Comparison of ENCODE assay signal across 13 cellular contexts in genomic region chr4:75654905-75655304, GRCh38. TPM values are rescaled to one million over a fixed set of nuclear protein-coding genes. Genes with fewer than 3 reads are reported as not detected.
DNase-seq lines count a peak whose midpoint lies in the region; ATAC-seq and TF ChIP-seq lines count a peak whose summit lies in the region.
"Had no signal": no experiment of that assay in that cellular context is flagged by ENCODE, and none has a peak within 500 bp of the region (broad histone marks: within the 10 kb centered on the region; RNA-seq: fewer than 3 reads in every experiment).

No MANE protein-coding gene starts in this region.

- no peak for TF ChIP-seq CTCF in nephron progenitor cell (IDR thresholded peaks at IDR 0.05)

- peaks cover 70% of the 10 kb centered on the region for H3K36me3 Mint-ChIP-seq in activated CD4-positive, alpha-beta T cell treated with anti-CD3 and anti-CD28 coated beads, Interleukin-2, amount 10 ng/mL, durations not matched to agents 7 days and 5 days (ENCODE audit: low read depth)
- H3K36me3 Mint-ChIP-seq in activated naive CD4-positive, alpha-beta T cell treated with anti-CD3 and anti-CD28 coated beads, Interleukin-2, amount 50 U/mL, for 72 hours: peaks cover 8 to 45% of the 10 kb centered on the region in 2 donors
- peaks cover 62% of the 10 kb centered on the region for H3K36me3 Mint-ChIP-seq in nephron progenitor cell (ENCODE audit: low read depth)

- no peaks in the 10 kb centered on the region for H3K9me3 Mint-ChIP-seq in activated CD4-positive, alpha-beta T cell treated with anti-CD3 and anti-CD28 coated beads, Interleukin-2, amount 10 ng/mL, durations not matched to agents 7 days and 5 days
- H3K9me3 Mint-ChIP-seq in activated naive CD4-positive, alpha-beta T cell treated with anti-CD3 and anti-CD28 coated beads, Interleukin-2, amount 50 U/mL, for 72 hours: no peaks in the 10 kb centered on the region
- H3K9me3 Mint-ChIP-seq in nephron progenitor cell: no peaks in the 10 kb centered on the region

- DNase-seq in activated CD4-positive, alpha-beta T cell treated with anti-CD3 and anti-CD28 coated beads, Interleukin-2, amount 10 ng/mL, durations not matched to agents 7 days and 5 days: peak; percentile 55
- no peak for DNase-seq in activated CD4-positive, alpha-beta T cell treated with anti-CD3 and anti-CD28 coated beads, Interleukin-2, amount 50 U/mL, for 48 hours
- peak; percentile 62 for DNase-seq in Jurkat, Clone E6-1 (ENCODE audit: low read depth, low spot score)
- no peak for DNase-seq in activated naive CD4-positive, alpha-beta T cell treated with anti-CD3 and anti-CD28 coated beads, Interleukin-2, amount 50 U/mL, for 72 hours (ENCODE audit: low spot score in 2 of 2)
- DNase-seq in nephron progenitor cell (no peak), NCI-H2196 (lab: John Stamatoyannopoulos, UW; ENCODE audit: unreplicated experiment) (no peak), NOMO-1 treated with dmso at 0.1 percent for 144 hours (lab: John Stamatoyannopoulos, UW; ENCODE audit: unreplicated experiment) (no peak), mesenteric fat pad (ENCODE audit: low spot score) (no peak)
- DNase-seq: activated CD8-positive, alpha-beta memory T cell treated with anti-CD3 and anti-CD28 coated beads, Interleukin-2, amount 50 U/mL, for 48 hours; gastrocnemius medialis; left ventricle myocardium superior; NCI-H774; stomach had no signal

- peaks cover 78% of the 10 kb centered on the region for H3K4me1 Mint-ChIP-seq in activated CD4-positive, alpha-beta T cell treated with anti-CD3 and anti-CD28 coated beads, Interleukin-2, amount 10 ng/mL, durations not matched to agents 7 days and 5 days
- no peaks in the 10 kb centered on the region for H3K4me1 Mint-ChIP-seq in nephron progenitor cell

- CTCF ChIA-PET in activated CD4-positive, alpha-beta T cell treated with anti-CD3 and anti-CD28 coated beads, Interleukin-2, amount 10 ng/mL, durations not matched to agents 7 days and 5 days (lab: Charles Lee): interaction anchor here (1.0 to 2.4 kb wide), 5 partner anchors 11 to 72 kb away, joined by 3 to 9 read pairs (median 3); partner anchors contain the start of gene USO1

- H3K4me3 ChIP-seq in Jurkat, Clone E6-1 (ENCODE audit: low read length): no peak overlapping the region
- H3K4me3 ChIP-seq: gastrocnemius medialis, stomach had no signal

- peak; percentile 63 to 70 for ATAC-seq in activated naive CD4-positive, alpha-beta T cell treated with anti-CD3 and anti-CD28 coated beads, Interleukin-2, amount 50 U/mL, for 72 hours
- ATAC-seq: gastrocnemius medialis, left ventricle myocardium superior had no signal

- peak overlapping the region; percentile 33 for H3K4me3 Mint-ChIP-seq in activated CD4-positive, alpha-beta T cell treated with anti-CD3 and anti-CD28 coated beads, Interleukin-2, amount 10 ng/mL, durations not matched to agents 7 days and 5 days
- no peak overlapping the region for H3K4me3 Mint-ChIP-seq in nephron progenitor cell

- H3K27me3 Mint-ChIP-seq in activated CD4-positive, alpha-beta T cell treated with anti-CD3 and anti-CD28 coated beads, Interleukin-2, amount 10 ng/mL, durations not matched to agents 7 days and 5 days: no peaks in the 10 kb centered on the region
- no peaks in the 10 kb centered on the region for H3K27me3 Mint-ChIP-seq in nephron progenitor cell (ENCODE audit: low read depth, poor library complexity)

- peak overlapping the region; percentile 92 for H3K27ac Mint-ChIP-seq in activated CD4-positive, alpha-beta T cell treated with anti-CD3 and anti-CD28 coated beads, Interleukin-2, amount 10 ng/mL, durations not matched to agents 7 days and 5 days
- peak overlapping the region; percentile 77 to 89 for H3K27ac Mint-ChIP-seq in activated naive CD4-positive, alpha-beta T cell treated with anti-CD3 and anti-CD28 coated beads, Interleukin-2, amount 50 U/mL, for 72 hours
- peak overlapping the region; percentile 29 for H3K27ac Mint-ChIP-seq in nephron progenitor cell

- POLR2A ChIA-PET in activated CD4-positive, alpha-beta T cell treated with anti-CD3 and anti-CD28 coated beads, Interleukin-2, amount 10 ng/mL, durations not matched to agents 7 days and 5 days (lab: Charles Lee): interaction anchor here (0.8 kb wide), 1 partner anchor 165 kb away, joined by 6 read pairs; no protein-coding TSS in a partner anchor

RNA-seq across cellular contexts. Expression of gene G3BP2, which starts 18.3 kb away (rescaled TPM):
- 100 to 1,000 TPM; 135 to 137 TPM for total RNA-seq in activated CD4-positive, alpha-beta T cell treated with anti-CD3 and anti-CD28 coated beads, Interleukin-2, amount 10 ng/mL, durations not matched to agents 7 days and 5 days
- polyA plus RNA-seq in Jurkat, Clone E6-1 (2012; ENCODE audit: insufficient read depth, insufficient read length): 101 TPM
- total RNA-seq in activated naive CD4-positive, alpha-beta T cell treated with anti-CD3 and anti-CD28 coated beads, Interleukin-2, amount 50 U/mL, for 72 hours: 100 to 1,000 TPM; 118 to 122 TPM
- 72.6 TPM for total RNA-seq in mesenteric fat pad

RNA-seq across cellular contexts. Expression of gene CDKL2, which starts 24.6 kb away (rescaled TPM):
- total RNA-seq in activated CD4-positive, alpha-beta T cell treated with anti-CD3 and anti-CD28 coated beads, Interleukin-2, amount 10 ng/mL, durations not matched to agents 7 days and 5 days: under 1 TPM; 0.74 to 1.00 TPM
- polyA plus RNA-seq in Jurkat, Clone E6-1 (2012; ENCODE audit: insufficient read depth, insufficient read length): not detected
- 1 to 10 TPM; 1.5 to 2.9 TPM for total RNA-seq in activated naive CD4-positive, alpha-beta T cell treated with anti-CD3 and anti-CD28 coated beads, Interleukin-2, amount 50 U/mL, for 72 hours
- total RNA-seq in mesenteric fat pad: not detected
- total RNA-seq: gastrocnemius medialis had no signal

Comparison
In these comparisons a context has a peak if more than half of its experiments do, and no peak if none do; other contexts are left out.
1. DNase-seq: peak in activated CD4-positive, alpha-beta T cell treated with anti-CD3 and anti-CD28 coated beads, Interleukin-2, amount 10 ng/mL, durations not matched to agents 7 days and 5 days (single experiment) and Jurkat, Clone E6-1 (single experiment); none in activated CD4-positive, alpha-beta T cell treated with anti-CD3 and anti-CD28 coated beads, Interleukin-2, amount 50 U/mL, for 48 hours (0 of 2), activated naive CD4-positive, alpha-beta T cell treated with anti-CD3 and anti-CD28 coated beads, Interleukin-2, amount 50 U/mL, for 72 hours (0 of 2), nephron progenitor cell (single experiment), NCI-H2196 (single experiment), NOMO-1 treated with dmso at 0.1 percent for 144 hours (single experiment) and mesenteric fat pad (single experiment).
2. H3K27ac Mint-ChIP-seq: peak in every context shown above with its lines; median percentile 92 in activated CD4-positive, alpha-beta T cell treated with anti-CD3 and anti-CD28 coated beads, Interleukin-2, amount 10 ng/mL, durations not matched to agents 7 days and 5 days; 83 in activated naive CD4-positive, alpha-beta T cell treated with anti-CD3 and anti-CD28 coated beads, Interleukin-2, amount 50 U/mL, for 72 hours; 29 in nephron progenitor cell.